In the genomic region with DNA sequence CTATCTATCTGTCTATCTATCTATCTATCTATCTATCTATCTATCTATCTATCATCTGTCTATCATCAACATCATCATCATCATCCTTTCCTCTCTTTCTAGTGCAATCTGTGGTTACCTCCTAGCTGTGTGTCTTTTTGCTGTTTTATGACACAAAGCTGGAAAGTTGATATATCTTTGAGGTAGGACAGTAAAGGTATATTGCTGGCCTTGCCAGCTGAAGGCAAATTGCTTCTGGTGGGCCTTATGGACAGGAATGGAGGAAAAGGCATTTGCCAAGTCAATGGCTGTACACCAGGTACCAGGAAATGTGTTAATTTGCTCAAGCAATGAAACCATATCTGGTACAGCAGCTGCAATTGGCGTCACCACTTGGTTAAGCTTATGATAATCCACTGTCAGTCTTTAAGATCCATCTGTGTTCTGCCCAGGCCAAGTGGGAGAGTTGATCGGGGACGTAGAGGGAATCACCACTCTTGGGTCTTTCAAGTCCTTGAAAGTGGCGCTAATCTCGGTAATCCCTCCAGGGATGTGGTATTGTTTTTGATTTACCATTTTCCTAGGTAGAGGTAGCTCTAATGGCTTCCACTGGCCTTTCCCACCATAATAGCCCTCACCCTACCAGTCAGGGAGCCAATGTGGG, we compare ENCODE assay signal across 6 cellular contexts. TPM values are rescaled to one million over a fixed set of nuclear protein-coding genes. Genes with fewer than 3 reads are reported as not detected.
"Had no signal": no experiment of that assay in that cellular context is flagged by ENCODE, and none has a peak within 500 bp of the region (broad histone marks: within the 10 kb centered on the region; RNA-seq: fewer than 3 reads in every experiment).

No MANE protein-coding gene starts in this region.

RNA-seq across cellular contexts. Expression of gene WFDC12, which starts 15.6 kb away (rescaled TPM):
- total RNA-seq: M059J, PC-3, Peyer's patch, Right ventricle myocardium superior, SJSA1 had no signal
- polyA plus RNA-seq: SK-N-SH had no signal

RNA-seq across cellular contexts. Expression of gene WFDC5, which starts 24.9 kb away (rescaled TPM):
- total RNA-seq: M059J, PC-3, Peyer's patch, Right ventricle myocardium superior, SJSA1 had no signal

RNA-seq across cellular contexts. Expression of gene PI3, which starts 34.8 kb away (rescaled TPM):
- total RNA-seq: M059J, Right ventricle myocardium superior, SJSA1 had no signal

RNA-seq across cellular contexts. Expression of gene KCNS1, which starts 38.9 kb away (rescaled TPM):
- total RNA-seq: PC-3, Right ventricle myocardium superior, SJSA1 had no signal
